In the genomic region with DNA sequence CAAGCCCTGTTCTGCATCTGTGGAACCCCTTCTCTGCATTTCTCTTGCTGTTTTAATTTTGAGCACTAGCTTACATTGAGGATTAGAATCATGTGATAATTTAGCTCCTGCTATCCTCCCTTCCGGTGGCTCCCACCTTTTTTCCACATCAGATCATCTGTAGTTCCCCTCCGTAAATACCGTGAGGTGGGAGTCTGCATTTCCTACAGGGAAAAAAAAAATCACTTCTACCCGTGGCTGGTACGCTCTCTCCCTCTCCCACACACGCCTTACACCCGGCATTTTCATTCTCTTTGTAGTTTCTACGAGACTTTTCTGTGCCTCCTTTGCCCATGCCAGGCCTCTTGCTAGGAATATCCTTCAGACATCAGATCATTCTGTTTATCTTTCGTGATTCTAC, we compare ENCODE assay signal across 14 cellular contexts. TPM values are rescaled to one million over a fixed set of nuclear protein-coding genes. Genes with fewer than 3 reads are reported as not detected.
DNase-seq lines count a peak whose midpoint lies in the region; ATAC-seq and TF ChIP-seq lines count a peak whose summit lies in the region.
"Had no signal": no experiment of that assay in that cellular context is flagged by ENCODE, and none has a peak within 500 bp of the region (broad histone marks: within the 10 kb centered on the region; RNA-seq: fewer than 3 reads in every experiment).

No MANE protein-coding gene starts in this region.

- peaks cover 34% of the 10 kb centered on the region for H3K4me1 Mint-ChIP-seq in activated T-cell treated with anti-CD3 and anti-CD28 coated beads, Interleukin-2, amount 50 U/mL, for 4 hours (ENCODE audit: low read depth)
- H3K4me1 Mint-ChIP-seq in CD8-positive, alpha-beta T cell (ENCODE audit: low read depth) = peaks cover 38% of the 10 kb centered on the region
- H3K4me1 Mint-ChIP-seq in nephron = peaks cover 6% of the 10 kb centered on the region
- H3K4me1 Mint-ChIP-seq in effector memory CD8-positive, alpha-beta T cell (ENCODE audit: low read depth in 2 of 2) = no peaks in the 10 kb centered on the region

- no peak for TF ChIP-seq CTCF in CD8-positive, alpha-beta T cell (IDR thresholded peaks at IDR 0.05)
- no peak for TF ChIP-seq CTCF in nephron (IDR thresholded peaks at IDR 0.05; ENCODE audit: unreplicated experiment in 3 of 3)

- H3K4me1 ChIP-seq in CD8-positive, alpha-beta T cell (ENCODE audit: insufficient read depth, low read length) = peaks cover 30% of the 10 kb centered on the region

- intact Hi-C loops in CD8-positive, alpha-beta T cell (cut with DNase I, micrococcal nuclease) = no loop called here

- DNase-seq in activated T-cell treated with anti-CD3 and anti-CD28 coated beads, Interleukin-2, amount 50 U/mL, for 4 hours = no peak
- DNase-seq in activated T-cell treated with anti-CD3 and anti-CD28 coated beads, Interleukin-2, amount 50 U/mL, for 1 hour = no peak
- no peak for DNase-seq in CD8-positive, alpha-beta T cell
- DNase-seq in activated naive CD4-positive, alpha-beta T cell treated with anti-CD3 and anti-CD28 coated beads, Interleukin-2, amount 50 U/mL, for 72 hours (ENCODE audit: low spot score in 2 of 2) = no peak
- DNase-seq in effector memory CD8-positive, alpha-beta T cell = no peak
- DNase-seq in SKM-1 treated with dmso at 0.1 percent for 144 hours (lab: John Stamatoyannopoulos, UW; ENCODE audit: unreplicated experiment) = no peak
- no peak for DNase-seq in H7
- DNase-seq: Calu3, MG63, NCI-H1092 treated with DMSO at 0.1 percent for 48 hours, NCI-H2081 treated with DMSO at 0.1 percent for 48 hours, NCI-H510A had no signal

- H3K27ac ChIP-seq in CD8-positive, alpha-beta T cell (ENCODE audit: low read depth, low read length) = no peak overlapping the region

- POLR2A ChIA-PET in CD8-positive, alpha-beta T cell (lab: Charles Lee) = no interaction called here

- CTCF ChIA-PET in CD8-positive, alpha-beta T cell (lab: Charles Lee) = interaction anchor here (1.7 to 2.0 kb wide), 2 partner anchors 11 to 17 kb away, joined by 5 to 9 read pairs; no protein-coding TSS in a partner anchor

- no peak overlapping the region for H3K4me3 ChIP-seq in CD8-positive, alpha-beta T cell (ENCODE audit: low read depth, low read length)
- H3K4me3 ChIP-seq in H7 (ENCODE audit: insufficient read depth, low read depth, low read length) = no peak overlapping the region
- H3K4me3 ChIP-seq: MG63 had no signal

- peaks cover 11% of the 10 kb centered on the region for H3K36me3 ChIP-seq in CD8-positive, alpha-beta T cell (ENCODE audit: insufficient read depth, low read length)
- no peaks in the 10 kb centered on the region for H3K36me3 ChIP-seq in H7 (replicated peaks; ENCODE audit: control insufficient read depth, insufficient read depth, low read length)
- H3K36me3 ChIP-seq: MG63 had no signal

- H3K9me3 Mint-ChIP-seq in activated T-cell treated with anti-CD3 and anti-CD28 coated beads, Interleukin-2, amount 50 U/mL, for 4 hours = no peaks in the 10 kb centered on the region
- no peaks in the 10 kb centered on the region for H3K9me3 Mint-ChIP-seq in CD8-positive, alpha-beta T cell
- no peaks in the 10 kb centered on the region for H3K9me3 Mint-ChIP-seq in activated naive CD4-positive, alpha-beta T cell treated with anti-CD3 and anti-CD28 coated beads, Interleukin-2, amount 50 U/mL, for 72 hours
- no peaks in the 10 kb centered on the region for H3K9me3 Mint-ChIP-seq in nephron
- H3K9me3 Mint-ChIP-seq in effector memory CD8-positive, alpha-beta T cell = no peaks in the 10 kb centered on the region

- H3K4me3 Mint-ChIP-seq in activated T-cell treated with anti-CD3 and anti-CD28 coated beads, Interleukin-2, amount 50 U/mL, for 4 hours = peak overlapping the region; percentile 37
- peak overlapping the region; percentile 23 for H3K4me3 Mint-ChIP-seq in CD8-positive, alpha-beta T cell
- H3K4me3 Mint-ChIP-seq in nephron = no peak overlapping the region
- no peak overlapping the region for H3K4me3 Mint-ChIP-seq in effector memory CD8-positive, alpha-beta T cell
- H3K4me3 Mint-ChIP-seq: CD14-positive monocyte had no signal

- no peak for ATAC-seq in activated T-cell treated with anti-CD3 and anti-CD28 coated beads, Interleukin-2, amount 50 U/mL, for 4 hours
- ATAC-seq in CD8-positive, alpha-beta T cell = no peak
- ATAC-seq in activated naive CD4-positive, alpha-beta T cell treated with anti-CD3 and anti-CD28 coated beads, Interleukin-2, amount 50 U/mL, for 72 hours = no peak
- no peak for ATAC-seq in effector memory CD8-positive, alpha-beta T cell (replicated peaks)

- H3K9me3 ChIP-seq in CD8-positive, alpha-beta T cell (ENCODE audit: low read length) = no peaks in the 10 kb centered on the region
- H3K9me3 ChIP-seq: MG63 had no signal

- H3K27ac Mint-ChIP-seq in CD8-positive, alpha-beta T cell = no peak overlapping the region
- peak overlapping the region; percentile 6 to 12 for H3K27ac Mint-ChIP-seq in activated naive CD4-positive, alpha-beta T cell treated with anti-CD3 and anti-CD28 coated beads, Interleukin-2, amount 50 U/mL, for 72 hours
- peak overlapping the region in 2 of 3 experiments; percentile 11 to 83 for H3K27ac Mint-ChIP-seq in nephron
- H3K27ac Mint-ChIP-seq in effector memory CD8-positive, alpha-beta T cell = no peak overlapping the region

- no peaks in the 10 kb centered on the region for H3K27me3 ChIP-seq in CD8-positive, alpha-beta T cell (ENCODE audit: insufficient read depth, low read length)
- H3K27me3 ChIP-seq in H7 (ENCODE audit: control insufficient read depth, insufficient read depth, low read length) = no peaks in the 10 kb centered on the region
- H3K27me3 ChIP-seq: MG63 had no signal

- no peaks in the 10 kb centered on the region for H3K27me3 Mint-ChIP-seq in activated T-cell treated with anti-CD3 and anti-CD28 coated beads, Interleukin-2, amount 50 U/mL, for 4 hours (ENCODE audit: low read depth)
- no peaks in the 10 kb centered on the region for H3K27me3 Mint-ChIP-seq in CD8-positive, alpha-beta T cell (ENCODE audit: low read depth)
- no peaks in the 10 kb centered on the region for H3K27me3 Mint-ChIP-seq in nephron (ENCODE audit: low read depth)
- no peaks in the 10 kb centered on the region for H3K27me3 Mint-ChIP-seq in effector memory CD8-positive, alpha-beta T cell

- peaks cover 7% of the 10 kb centered on the region for H3K36me3 Mint-ChIP-seq in activated T-cell treated with anti-CD3 and anti-CD28 coated beads, Interleukin-2, amount 50 U/mL, for 4 hours (ENCODE audit: insufficient read depth)
- peaks cover 43% of the 10 kb centered on the region for H3K36me3 Mint-ChIP-seq in CD8-positive, alpha-beta T cell
- no peaks in the 10 kb centered on the region for H3K36me3 Mint-ChIP-seq in activated naive CD4-positive, alpha-beta T cell treated with anti-CD3 and anti-CD28 coated beads, Interleukin-2, amount 50 U/mL, for 72 hours
- peaks cover 5% of the 10 kb centered on the region for H3K36me3 Mint-ChIP-seq in nephron (ENCODE audit: low read depth)
- peaks cover 13% of the 10 kb centered on the region for H3K36me3 Mint-ChIP-seq in effector memory CD8-positive, alpha-beta T cell (ENCODE audit: insufficient read depth)

RNA-seq across cellular contexts. Expression of a gene that starts 41.8 kb away (rescaled TPM):
- under 1 TPM in 1 of 3 donors, not detected in 2; 0.34 TPM for total RNA-seq in activated T-cell treated with anti-CD3 and anti-CD28 coated beads, Interleukin-2, amount 50 U/mL, for 4 hours
- 1 to 10 TPM; 1.5 to 1.8 TPM for total RNA-seq in CD8-positive, alpha-beta T cell
- total RNA-seq in activated naive CD4-positive, alpha-beta T cell treated with anti-CD3 and anti-CD28 coated beads, Interleukin-2, amount 50 U/mL, for 72 hours = not detected
- not detected in 2 replicates for total RNA-seq in H7 (2014; rRNA removed; shearing (Covaris generic))
- total RNA-seq: Calu3 had no signal

RNA-seq across cellular contexts. Expression of a gene that starts 57.3 kb away (rescaled TPM):
- total RNA-seq in activated T-cell treated with anti-CD3 and anti-CD28 coated beads, Interleukin-2, amount 50 U/mL, for 4 hours = 10 to 100 TPM; 41.4 to 44.2 (median 43.7) TPM
- 10 to 100 TPM; 93.9 to 98.4 TPM for total RNA-seq in CD8-positive, alpha-beta T cell
- total RNA-seq in activated naive CD4-positive, alpha-beta T cell treated with anti-CD3 and anti-CD28 coated beads, Interleukin-2, amount 50 U/mL, for 72 hours = 10 to 100 TPM; 42.1 to 43.8 TPM
- 22.3 and 27.8 TPM in 2 replicates for total RNA-seq in H7 (2014; rRNA removed; shearing (Covaris generic))

RNA-seq across cellular contexts. Expression of a gene that starts 59.8 kb away (rescaled TPM):
- 100 to 1,000 TPM in 2 of 3 donors, 10 to 100 TPM in 1; 76.3 to 111 (median 109) TPM for total RNA-seq in activated T-cell treated with anti-CD3 and anti-CD28 coated beads, Interleukin-2, amount 50 U/mL, for 4 hours
- 10 to 100 TPM; 81.3 to 81.9 TPM for total RNA-seq in CD8-positive, alpha-beta T cell
- total RNA-seq in activated naive CD4-positive, alpha-beta T cell treated with anti-CD3 and anti-CD28 coated beads, Interleukin-2, amount 50 U/mL, for 72 hours = 10 to 100 TPM; 78.8 to 97.3 TPM
- total RNA-seq in H7 (2014; rRNA removed; shearing (Covaris generic)) = 77.2 and 80.9 TPM in 2 replicates

Comparison
In these comparisons a context has a peak if more than half of its experiments do, and no peak if none do; other contexts are left out.
1. H3K4me3 Mint-ChIP-seq: peak in activated T-cell treated with anti-CD3 and anti-CD28 coated beads, Interleukin-2, amount 50 U/mL, for 4 hours (single experiment) and CD8-positive, alpha-beta T cell (single experiment); none in nephron (0 of 3) and effector memory CD8-positive, alpha-beta T cell (0 of 2).
2. H3K27ac Mint-ChIP-seq: peak in activated naive CD4-positive, alpha-beta T cell treated with anti-CD3 and anti-CD28 coated beads, Interleukin-2, amount 50 U/mL, for 72 hours (2 of 2) and nephron (2 of 3); none in CD8-positive, alpha-beta T cell (single experiment) and effector memory CD8-positive, alpha-beta T cell (0 of 2).